In the genomic region with DNA sequence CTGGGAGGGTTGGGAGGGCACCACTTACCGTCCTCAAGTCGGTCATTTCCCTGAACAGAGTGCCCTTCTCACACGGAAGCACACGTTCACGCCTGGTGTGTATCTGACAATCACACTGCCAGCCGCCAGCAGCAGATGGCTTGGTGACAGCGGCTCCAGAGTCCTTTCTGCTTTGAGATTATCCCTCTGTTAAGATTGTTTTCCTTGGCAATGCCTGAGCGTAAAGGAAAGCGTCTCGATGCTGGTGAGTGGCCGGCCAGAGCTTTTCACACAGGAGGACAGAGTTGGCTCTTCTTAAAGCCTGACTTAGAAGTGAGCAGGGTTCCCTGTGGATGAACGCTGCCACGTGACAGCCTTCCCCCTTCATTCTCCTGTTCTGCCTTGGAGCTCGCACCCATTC, we compare ENCODE assay signal across 16 cellular contexts. TPM values are rescaled to one million over a fixed set of nuclear protein-coding genes. Genes with fewer than 3 reads are reported as not detected.
DNase-seq lines count a peak whose midpoint lies in the region; ATAC-seq and TF ChIP-seq lines count a peak whose summit lies in the region.
"Had no signal": no experiment of that assay in that cellular context is flagged by ENCODE, and none has a peak within 500 bp of the region (broad histone marks: within the 10 kb centered on the region; RNA-seq: fewer than 3 reads in every experiment).

No MANE protein-coding gene starts in this region.

- H3K36me3 ChIP-seq in H7 (replicated peaks; ENCODE audit: control insufficient read depth, insufficient read depth, low read length) (peaks cover 4% of the 10 kb centered on the region), heart left ventricle (peaks cover 0 to 31% (median 13%) of the 10 kb centered on the region in 9 donors), prostate gland (no peaks in the 10 kb centered on the region)
- peaks cover 0 to 21% (median 0%) of the 10 kb centered on the region in 3 experiments for H3K36me3 ChIP-seq in naive thymus-derived CD4-positive, alpha-beta T cell (ENCODE audit: control insufficient read depth in 2 of 3, insufficient read depth in 3 of 3, low read length in 3 of 3)
- H3K36me3 ChIP-seq: SJCRH30 had no signal

- H3K27me3 ChIP-seq in H7 (ENCODE audit: control insufficient read depth, insufficient read depth, low read length): no peaks in the 10 kb centered on the region
- H3K27me3 ChIP-seq in heart left ventricle: no peaks in the 10 kb centered on the region
- no peaks in the 10 kb centered on the region for H3K27me3 ChIP-seq in prostate gland (replicated peaks; ENCODE audit: insufficient read depth)
- no peaks in the 10 kb centered on the region for H3K27me3 ChIP-seq in naive thymus-derived CD4-positive, alpha-beta T cell (ENCODE audit: control insufficient read depth in 2 of 2, insufficient read depth in 2 of 2, low read length in 2 of 2)
- H3K27me3 ChIP-seq: left lung, SJCRH30 had no signal

- intact Hi-C loops in heart left ventricle (cut with DNase I): no loop called here
- intact Hi-C loops in prostate gland (cut with DNase I): no loop called here
- intact Hi-C loops in naive thymus-derived CD4-positive, alpha-beta T cell (cut with micrococcal nuclease): no loop called here

- no peak overlapping the region for H3K4me3 Mint-ChIP-seq in naive thymus-derived CD4-positive, alpha-beta T cell
- H3K4me3 Mint-ChIP-seq: GM23338; naive thymus-derived CD8-positive, alpha-beta T cell had no signal

- POLR2A ChIA-PET in naive thymus-derived CD4-positive, alpha-beta T cell (lab: Charles Lee): no interaction called here

- no peak for TF ChIP-seq POLR2A in heart left ventricle (IDR thresholded peaks at IDR 0.05)
- TF ChIP-seq POLR2A in prostate gland (IDR thresholded peaks at IDR 0.05): no peak

- ATAC-seq in heart left ventricle (peak; percentile 47 to 76 (median 72)), GM18517 (IDR thresholded peaks at IDR 0.05; ENCODE audit: unreplicated experiment) (no peak)
- ATAC-seq in naive thymus-derived CD4-positive, alpha-beta T cell: no peak
- ATAC-seq: GM23338; K562; left lung; naive thymus-derived CD8-positive, alpha-beta T cell had no signal

- H3K27me3 Mint-ChIP-seq in naive thymus-derived CD4-positive, alpha-beta T cell: no peaks in the 10 kb centered on the region
- H3K27me3 Mint-ChIP-seq: CD4-positive, CD25-positive, alpha-beta regulatory T cell; naive thymus-derived CD8-positive, alpha-beta T cell had no signal

- H3K36me3 Mint-ChIP-seq in naive thymus-derived CD4-positive, alpha-beta T cell: peaks cover 0 to 35% (median 17%) of the 10 kb centered on the region in 5 donors

- CTCF ChIA-PET in naive thymus-derived CD4-positive, alpha-beta T cell (lab: Charles Lee): no interaction called here

- H3K9me3 ChIP-seq in heart left ventricle (no peaks in the 10 kb centered on the region), prostate gland (no peaks in the 10 kb centered on the region)
- no peaks in the 10 kb centered on the region for H3K9me3 ChIP-seq in naive thymus-derived CD4-positive, alpha-beta T cell (ENCODE audit: control insufficient read depth in 2 of 3, low read length in 3 of 3)
- H3K9me3 ChIP-seq: left lung, SJCRH30 had no signal

- H3K4me1 ChIP-seq in heart left ventricle (peaks cover 0 to 38% (median 12%) of the 10 kb centered on the region in 12 donors), prostate gland (replicated peaks) (peaks cover 3% of the 10 kb centered on the region)
- H3K4me1 ChIP-seq in naive thymus-derived CD4-positive, alpha-beta T cell (ENCODE audit: control insufficient read depth in 2 of 2, insufficient read depth in 2 of 2, low read length in 2 of 2): no peaks in the 10 kb centered on the region
- H3K4me1 ChIP-seq: left lung, SJCRH30 had no signal

- peaks cover 0 to 3% (median 0%) of the 10 kb centered on the region in 11 donors for H3K9me3 Mint-ChIP-seq in naive thymus-derived CD4-positive, alpha-beta T cell
- H3K9me3 Mint-ChIP-seq: GM23338; naive thymus-derived CD8-positive, alpha-beta T cell had no signal

- WGBS in heart left ventricle, 4 donors: 23 to 43% (median 40%) methylated on average over 14 of the region's 14 CpGs
- 31% methylated on average over 14 of the region's 14 CpGs for WGBS in prostate gland

- TF ChIP-seq CTCF in VCaP (conservative IDR thresholded peaks at IDR 0.05): no peak
- TF ChIP-seq CTCF in heart left ventricle (IDR thresholded peaks at IDR 0.05): no peak
- no peak for TF ChIP-seq CTCF in prostate gland (IDR thresholded peaks at IDR 0.05)

- H3K4me1 Mint-ChIP-seq in naive thymus-derived CD4-positive, alpha-beta T cell: peaks cover 0 to 7% (median 0%) of the 10 kb centered on the region in 7 donors
- H3K4me1 Mint-ChIP-seq: GM23338 had no signal

- peak overlapping the region; percentile 53 for H3K27ac ChIP-seq in VCaP
- H3K27ac ChIP-seq in heart left ventricle: peak overlapping the region in 10 of 12 donors; percentile 31 to 67 (median 58)
- H3K27ac ChIP-seq in prostate gland: no peak overlapping the region
- no peak overlapping the region for H3K27ac ChIP-seq in naive thymus-derived CD4-positive, alpha-beta T cell (ENCODE audit: low read depth, low read length)
- H3K27ac ChIP-seq: left lung, SJCRH30 had no signal

- H3K4me3 ChIP-seq in H7 (ENCODE audit: insufficient read depth, low read depth, low read length) (no peak overlapping the region), heart left ventricle (no peak overlapping the region), prostate gland (no peak overlapping the region)
- no peak overlapping the region for H3K4me3 ChIP-seq in naive thymus-derived CD4-positive, alpha-beta T cell (ENCODE audit: low read length)
- H3K4me3 ChIP-seq: GM23338, K562, left lung, SJCRH30 had no signal

- peak; percentile 38 for DNase-seq in H7
- peak in 3 of 5 donors; percentile 62 to 74 (median 70) for DNase-seq in heart left ventricle
- DNase-seq in prostate gland (ENCODE audit: low spot score): peak; percentile 46
- no peak for DNase-seq in naive thymus-derived CD4-positive, alpha-beta T cell
- DNase-seq in RPMI8226: no peak
- DNase-seq in stimulated activated CD4-positive, alpha-beta T cell treated with anti-CD3 and anti-CD28 coated beads, Interleukin-4, amount 100 ng/mL, for 4 hours: no peak
- DNase-seq: CD4-positive, CD25-positive, alpha-beta regulatory T cell; NCI-H1105 treated with DMSO at 0.1 percent for 48 hours; SJCRH30; stimulated activated naive CD4-positive, alpha-beta T cell had no signal

- H3K27ac Mint-ChIP-seq in naive thymus-derived CD4-positive, alpha-beta T cell: no peak overlapping the region
- H3K27ac Mint-ChIP-seq: CD4-positive, CD25-positive, alpha-beta regulatory T cell; naive thymus-derived CD8-positive, alpha-beta T cell had no signal

RNA-seq across cellular contexts. Expression of a gene that starts 22.0 kb away (rescaled TPM):
- total RNA-seq in H7 (2014; rRNA removed; shearing (Covaris generic)): 32.4 and 32.8 TPM in 2 replicates
- 10 to 100 TPM; 11.4 to 22.2 (median 18.4) TPM for total RNA-seq in heart left ventricle
- polyA plus RNA-seq in heart left ventricle: 10 to 100 TPM in 1 of 2 donors, 1 to 10 TPM in 1; 4.1 to 15.3 TPM
- total RNA-seq in prostate gland: 10 to 100 TPM; 20.2 to 44.8 TPM
- total RNA-seq in naive thymus-derived CD4-positive, alpha-beta T cell: 10 to 100 TPM; 18.1 to 51.4 (median 33.1) TPM
- polyA plus RNA-seq in naive thymus-derived CD4-positive, alpha-beta T cell: 10 to 100 TPM; 16.1 to 21.2 TPM

RNA-seq across cellular contexts. Expression of a gene that starts 22.6 kb away (rescaled TPM):
- total RNA-seq in H7 (2014; rRNA removed; shearing (Covaris generic)): 82.5 and 101 TPM in 2 replicates
- total RNA-seq in heart left ventricle: 10 to 100 TPM; 13.9 to 45.8 (median 23.7) TPM
- polyA plus RNA-seq in heart left ventricle: 10 to 100 TPM in 1 of 2 donors, 1 to 10 TPM in 1; 7.2 to 15.3 TPM
- 10 to 100 TPM; 30.8 to 52.0 TPM for total RNA-seq in prostate gland
- 10 to 100 TPM; 12.5 to 25.7 (median 14.6) TPM for total RNA-seq in naive thymus-derived CD4-positive, alpha-beta T cell
- 1 to 10 TPM; 4.0 to 5.8 TPM for polyA plus RNA-seq in naive thymus-derived CD4-positive, alpha-beta T cell

Comparison
In these comparisons a context has a peak if more than half of its experiments do, and no peak if none do; other contexts are left out.
1. DNase-seq: peak in H7 (single experiment), heart left ventricle (3 of 5) and prostate gland (single experiment); none in naive thymus-derived CD4-positive, alpha-beta T cell (0 of 9), RPMI8226 (single experiment) and stimulated activated CD4-positive, alpha-beta T cell treated with anti-CD3 and anti-CD28 coated beads, Interleukin-4, amount 100 ng/mL, for 4 hours (0 of 2).
2. H3K27ac ChIP-seq: peak in VCaP (single experiment) and heart left ventricle (10 of 12); none in prostate gland (0 of 2) and naive thymus-derived CD4-positive, alpha-beta T cell (single experiment).
3. ATAC-seq: peak in heart left ventricle (4 of 4); none in naive thymus-derived CD4-positive, alpha-beta T cell (single experiment) and GM18517 (single experiment).